Comparison of ENCODE assay signal across 8 cellular contexts in the genomic region with DNA sequence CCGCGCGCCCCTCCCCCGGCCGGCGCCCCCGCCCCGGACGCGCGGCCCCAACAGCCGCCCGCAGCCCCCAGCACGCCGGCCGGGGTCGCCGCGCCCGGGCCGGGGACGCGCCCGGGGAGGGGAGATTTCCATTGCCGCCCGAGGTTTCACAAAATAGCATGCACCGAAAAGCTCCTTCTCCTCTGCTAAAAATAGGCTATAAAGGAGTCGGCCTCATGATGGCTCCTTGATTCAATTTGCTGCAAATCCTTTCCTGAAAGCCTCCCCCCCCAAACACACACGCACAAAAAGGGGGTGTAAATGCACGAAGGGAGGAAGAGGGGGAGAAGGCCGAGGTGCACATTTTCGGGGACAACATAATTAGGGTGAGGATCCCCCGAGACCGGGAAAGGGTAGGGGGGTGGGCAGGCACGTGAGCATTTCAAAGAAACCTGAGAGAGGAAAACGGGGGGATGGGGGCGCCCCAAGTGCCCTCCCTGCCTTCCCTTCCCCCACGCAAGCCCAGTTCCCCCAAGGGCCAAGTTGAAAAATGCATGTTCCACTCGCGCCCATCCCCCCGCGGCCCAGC.
DNase-seq lines count a peak whose midpoint lies in the region; ATAC-seq lines count a peak whose summit lies in the region.

No MANE protein-coding gene starts in this region.

- H3K36me3 Mint-ChIP-seq in activated naive CD4-positive, alpha-beta T cell treated with anti-CD3 and anti-CD28 coated beads, Interleukin-2, amount 10 ng/mL, durations not matched to agents 7 days and 5 days = peaks cover 25% of the 10 kb centered on the region

- H3K4me3 Mint-ChIP-seq in activated naive CD4-positive, alpha-beta T cell treated with anti-CD3 and anti-CD28 coated beads, Interleukin-2, amount 10 ng/mL, durations not matched to agents 7 days and 5 days = peak overlapping the region; percentile 82

- no peaks in the 10 kb centered on the region for H3K9me3 Mint-ChIP-seq in activated naive CD4-positive, alpha-beta T cell treated with anti-CD3 and anti-CD28 coated beads, Interleukin-2, amount 10 ng/mL, durations not matched to agents 7 days and 5 days

- DNase-seq in stimulated activated naive CD4-positive, alpha-beta T cell (lab: John Stamatoyannopoulos, UW) = peak; percentile 52 to 73 (median 64)
- no peak for DNase-seq in stimulated activated naive CD4-positive, alpha-beta T cell treated with Interleukin-2 at 50 U/mL for 16 hours (lab: John Stamatoyannopoulos, UW)
- peak; percentile 86 for DNase-seq in NCI-H69 (lab: John Stamatoyannopoulos, UW)
- DNase-seq in activated naive CD4-positive, alpha-beta T cell treated with anti-CD3 and anti-CD28 coated beads, Interleukin-2, amount 10 ng/mL, durations not matched to agents 7 days and 5 days = peak; percentile 63
- DNase-seq in germinal center (ENCODE audit: low spot score) = peak; percentile 66
- DNase-seq in nucleus accumbens (lab: John Stamatoyannopoulos, UW) = peak in 40 of 56 donors; percentile 19 to 76 (median 53)
- no peak for DNase-seq in GM19240 (ENCODE audit: insufficient read length, low spot score)

- no peaks in the 10 kb centered on the region for H3K27me3 Mint-ChIP-seq in activated naive CD4-positive, alpha-beta T cell treated with anti-CD3 and anti-CD28 coated beads, Interleukin-2, amount 10 ng/mL, durations not matched to agents 7 days and 5 days

- CTCF ChIA-PET in activated naive CD4-positive, alpha-beta T cell treated with anti-CD3 and anti-CD28 coated beads, Interleukin-2, amount 10 ng/mL, durations not matched to agents 7 days and 5 days (lab: Charles Lee) = interaction anchor here (2.9 kb wide), 1 partner anchor 145 kb away, joined by 9 read pairs; no protein-coding TSS in a partner anchor

- H3K27ac Mint-ChIP-seq in activated naive CD4-positive, alpha-beta T cell treated with anti-CD3 and anti-CD28 coated beads, Interleukin-2, amount 10 ng/mL, durations not matched to agents 7 days and 5 days = peak overlapping the region; percentile 97

- ATAC-seq in GM18519 (IDR thresholded peaks at IDR 0.05; ENCODE audit: low FRiP score, unreplicated experiment) = no peak

- H3K4me1 Mint-ChIP-seq in activated naive CD4-positive, alpha-beta T cell treated with anti-CD3 and anti-CD28 coated beads, Interleukin-2, amount 10 ng/mL, durations not matched to agents 7 days and 5 days = peaks cover 68% of the 10 kb centered on the region

Comparison
In these comparisons a context has a peak if more than half of its experiments do, and no peak if none do; other contexts are left out.
1. DNase-seq: peak in stimulated activated naive CD4-positive, alpha-beta T cell (6 of 6), NCI-H69 (single experiment), activated naive CD4-positive, alpha-beta T cell treated with anti-CD3 and anti-CD28 coated beads, Interleukin-2, amount 10 ng/mL, durations not matched to agents 7 days and 5 days (single experiment), germinal center (single experiment) and nucleus accumbens (40 of 56); none in stimulated activated naive CD4-positive, alpha-beta T cell treated with Interleukin-2 at 50 U/mL for 16 hours (single experiment) and GM19240 (single experiment).